In genomic region chr12:124096109-124096508, GRCh38 we compare ENCODE assay signal across 24 cellular contexts.
DNase-seq lines count a peak whose midpoint lies in the region; ATAC-seq, FAIRE-seq and TF ChIP-seq lines count a peak whose summit lies in the region.
"Had no signal": no experiment of that assay in that cellular context is flagged by ENCODE, and none has a peak within 500 bp of the region (broad histone marks: within the 10 kb centered on the region; RNA-seq: fewer than 3 reads in every experiment).

No MANE protein-coding gene starts in this region.

- CTCF ChIA-PET in H1 (lab: Charles Lee; ENCODE audit: partially characterized antibody): interaction anchor here (0.8 to 1.6 kb wide), 5 partner anchors 12 to 670 kb away, joined by 3 to 5 read pairs (median 4); no protein-coding TSS in a partner anchor

- H3K9me3 ChIP-seq in heart left ventricle (no peaks in the 10 kb centered on the region), H1 (ENCODE audit: insufficient read depth in 2 of 2, low read depth in 1 of 2, low read length in 1 of 2) (peaks cover 0 to 11% of the 10 kb centered on the region in 2 experiments; a peak in 3 of 4 replicates)
- H3K9me3 ChIP-seq: HAP-1 had no signal

- H2BK5ac ChIP-seq in H1 (ENCODE audit: low read depth, low read length): no peak overlapping the region

- FAIRE-seq in H1 (lab: Jason Lieb, UNC): no peak
- FAIRE-seq: A549, GM12891, H54 had no signal

- no peaks in the 10 kb centered on the region for H3K36me3 ChIP-seq in heart left ventricle
- H3K36me3 ChIP-seq in H1 (ENCODE audit: control insufficient read depth in 2 of 4, insufficient read depth in 4 of 4, low read length in 3 of 4): no peaks in the 10 kb centered on the region; a peak in 1 of 8 replicates
- H3K36me3 ChIP-seq: HAP-1 had no signal

- H3K23me2 ChIP-seq in H1 (ENCODE audit: low read depth, low read length): peaks cover 13% of the 10 kb centered on the region; the same call in 1 of the 2 replicates

- H4K8ac ChIP-seq in H1 (ENCODE audit: extremely low read depth, insufficient read depth, low read length): no peak overlapping the region

- TF ChIP-seq POLR2A in heart left ventricle (IDR thresholded peaks at IDR 0.05) (no peak), H1 (IDR thresholded peaks at IDR 0.05; ENCODE audit: control extremely low read depth in 1 of 2, low read depth in 2 of 2, low read length in 2 of 2) (no peak)

- no peak overlapping the region for H3K4me2 ChIP-seq in H1 (ENCODE audit: insufficient read depth in 1 of 2, low read depth in 2 of 2, low read length in 2 of 2)
- H3K4me2 ChIP-seq: A549, GM23338 had no signal

- H4K20me1 ChIP-seq in H1 (replicated peaks in 1 of 2; ENCODE audit: control insufficient read depth in 1 of 2, insufficient read depth in 2 of 2, low read length in 2 of 2): peaks cover 0 to 6% of the 10 kb centered on the region in 2 experiments

- TF ChIP-seq CTCF in heart left ventricle (IDR thresholded peaks at IDR 0.05) (no peak), H1 (IDR thresholded peaks at IDR 0.05; ENCODE audit: control extremely low read depth in 1 of 3, insufficient read depth in 1 of 3, low read depth in 1 of 3, low read length in 3 of 3) (peak in 1 of 3 experiments; percentile 15; a peak in 1 of 4 replicates)

- H2BK15ac ChIP-seq in H1 (ENCODE audit: low read length): peak overlapping the region; percentile 81; the same call in 1 of the 2 replicates

- no peak overlapping the region for H3K23ac ChIP-seq in H1 (ENCODE audit: insufficient read length)

- ATAC-seq in heart left ventricle: no peak
- ATAC-seq: A549, GM23338 had no signal

- TF ChIP-seq EP300 in H1 (IDR thresholded peaks at IDR 0.05; ENCODE audit: borderline replicate concordance in 1 of 2, low read depth in 2 of 2, low read length in 2 of 2): no peak

- 0 out of 2 replicates have a peak overlapping the region, but pooled peaks have one; percentile 40 for H2BK20ac ChIP-seq in H1 (ENCODE audit: low read length)

- H4K5ac ChIP-seq in H1 (ENCODE audit: insufficient read length, low read depth, low read length): no peak overlapping the region

- intact Hi-C loops in cardiac septum (cut with DNase I) (no loop called here), heart left ventricle (cut with DNase I) (no loop called here), posterior vena cava (cut with DNase I) (no loop called here)

- 92 to 98% (median 95%) methylated on average over 12 to 15 of the region's 15 CpGs for WGBS in heart left ventricle, 4 donors
- WGBS in H1 (ENCODE audit: extremely low coverage in 1 of 2, insufficient coverage in 1 of 2, insufficient read length in 1 of 2, insufficient replicate concordance in 2 of 2, low coverage in 1 of 2, low lambda C conversion rate in 2 of 2, missing lambda C conversion rate in 1 of 2), 2 experiments: 88% methylated on average over 15 of the region's 15 CpGs; no CpG with 5 or more reads in 1 of the 2 experiments

- H3K27me3 ChIP-seq in heart left ventricle (peaks cover 0 to 5% (median 0%) of the 10 kb centered on the region in 9 donors), H1 (replicated peaks in 1 of 4; ENCODE audit: control insufficient read depth in 3 of 4, extremely low read depth in 1 of 4, insufficient read depth in 3 of 4, low read length in 3 of 4) (no peaks in the 10 kb centered on the region; a peak in 1 of 7 replicates)

- H3K56ac ChIP-seq in H1 (replicated peaks; ENCODE audit: insufficient read length, low read depth, low read length): no peak overlapping the region

- DNase-seq in cardiac septum (ENCODE audit: low spot score) (peak; percentile 56), heart left ventricle (no peak), NCI-H524 (lab: John Stamatoyannopoulos, UW) (peak; percentile 26 to 69), H1 (ENCODE audit: low read depth in 1 of 2, low spot score in 2 of 2) (no peak), posterior vena cava (ENCODE audit: low spot score) (peak; percentile 61), KG1 (lab: John Stamatoyannopoulos, UW) (no peak)
- no peak for DNase-seq in activated naive CD4-positive, alpha-beta T cell treated with anti-CD3 and anti-CD28 coated beads, Interleukin-2, amount 50 U/mL, for 16 hours
- no peak for DNase-seq in stimulated activated CD4-positive, alpha-beta T cell treated with anti-CD3 and anti-CD28 coated beads, Interleukin-15, amount 100 ng/mL, for 24 hours
- DNase-seq: 8988T; ACHN; AML-193; C1 segment of cervical spinal cord; Calu3; CD4-positive, alpha-beta memory T cell; COR-L47; DMS53; DMS79 treated with DMSO at 0.1 percent for 48 hours; GF-D8; HFFc6 had no signal

- H3K4me1 ChIP-seq in heart left ventricle: no peaks in the 10 kb centered on the region
- H3K4me1 ChIP-seq in H1 (replicated peaks in 1 of 4; ENCODE audit: control insufficient read depth in 3 of 4, insufficient read depth in 4 of 4, low read length in 3 of 4): no peaks in the 10 kb centered on the region; a peak in 2 of 7 replicates
- H3K4me1 ChIP-seq: A549, HAP-1 had no signal

- no peaks in the 10 kb centered on the region for H3K79me1 ChIP-seq in H1 (ENCODE audit: low read depth, low read length)

- no peak overlapping the region for H3K4ac ChIP-seq in H1 (replicated peaks; ENCODE audit: insufficient read length, low read depth, low read length)

- H2AK5ac ChIP-seq in H1 (ENCODE audit: low read depth, low read length): 0 out of 2 replicates have a peak overlapping the region, but pooled peaks have one; percentile 14

- no peak overlapping the region for H3K9ac ChIP-seq in H1 (replicated peaks in 1 of 4; ENCODE audit: extremely low read depth in 1 of 4, low read depth in 3 of 4, low read length in 3 of 4)

- no peak overlapping the region for H3K4me3 ChIP-seq in heart left ventricle
- H3K4me3 ChIP-seq in H1 (ENCODE audit: extremely low read depth in 1 of 4, insufficient read depth in 2 of 4, low read depth in 3 of 4, low read length in 4 of 4): no peak overlapping the region
- H3K4me3 ChIP-seq: A549, GM23338, HAP-1 had no signal

- H3K27ac ChIP-seq in heart left ventricle (no peak overlapping the region), H1 (ENCODE audit: low read depth, low read length) (no peak overlapping the region)
- H3K27ac ChIP-seq: A549 had no signal

- no peaks in the 10 kb centered on the region for H3K79me2 ChIP-seq in H1 (ENCODE audit: control insufficient read depth in 1 of 2, insufficient read depth in 2 of 2, low read length in 2 of 2)

- H3K18ac ChIP-seq in H1 (ENCODE audit: extremely low read depth, low read length): no peak overlapping the region

- POLR2A ChIA-PET in H1 (lab: Charles Lee; ENCODE audit: partially characterized antibody): interaction anchor here (0.8 kb wide), 1 partner anchor 20 kb away, joined by 3 read pairs; no protein-coding TSS in a partner anchor

- no peak overlapping the region for H3K14ac ChIP-seq in H1 (ENCODE audit: insufficient read length)

- no peak overlapping the region for H2AFZ ChIP-seq in H1 (ENCODE audit: low read length)
- H2AFZ ChIP-seq: GM23338 had no signal

- no peak overlapping the region for H2BK12ac ChIP-seq in H1 (ENCODE audit: low read depth, low read length)

- H4K91ac ChIP-seq in H1 (replicated peaks; ENCODE audit: insufficient read length, low read length): no peak overlapping the region

- TF ChIP-seq RAD21 in H1 (IDR thresholded peaks at IDR 0.05 in 1 of 2, conservative IDR thresholded peaks at IDR 0.05 in 1 of 2; ENCODE audit: low read depth in 2 of 2, low read length in 2 of 2): no peak

- no peak overlapping the region for H2BK120ac ChIP-seq in H1 (replicated peaks; ENCODE audit: low read depth, low read length)

TF ChIP-seq in H1, 55 proteins besides CTCF, POLR2A, EP300 and RAD21 (continues in another document):
- TF ChIP-seq TCF12 (IDR thresholded peaks at IDR 0.05; ENCODE audit: low read depth, low read length): no peak
- TF ChIP-seq SIRT6 (IDR thresholded peaks at IDR 0.05; ENCODE audit: low read length): no peak

Comparison
In these comparisons a context has a peak if more than half of its experiments do, and no peak if none do; other contexts are left out.
1. DNase-seq: peak in cardiac septum (single experiment), NCI-H524 (2 of 2) and posterior vena cava (single experiment); none in heart left ventricle (0 of 5), H1 (0 of 2), KG1 (single experiment), activated naive CD4-positive, alpha-beta T cell treated with anti-CD3 and anti-CD28 coated beads, Interleukin-2, amount 50 U/mL, for 16 hours (single experiment) and stimulated activated CD4-positive, alpha-beta T cell treated with anti-CD3 and anti-CD28 coated beads, Interleukin-15, amount 100 ng/mL, for 24 hours (single experiment).